10 cellular contexts compared by ENCODE assay signal in the genomic region with DNA sequence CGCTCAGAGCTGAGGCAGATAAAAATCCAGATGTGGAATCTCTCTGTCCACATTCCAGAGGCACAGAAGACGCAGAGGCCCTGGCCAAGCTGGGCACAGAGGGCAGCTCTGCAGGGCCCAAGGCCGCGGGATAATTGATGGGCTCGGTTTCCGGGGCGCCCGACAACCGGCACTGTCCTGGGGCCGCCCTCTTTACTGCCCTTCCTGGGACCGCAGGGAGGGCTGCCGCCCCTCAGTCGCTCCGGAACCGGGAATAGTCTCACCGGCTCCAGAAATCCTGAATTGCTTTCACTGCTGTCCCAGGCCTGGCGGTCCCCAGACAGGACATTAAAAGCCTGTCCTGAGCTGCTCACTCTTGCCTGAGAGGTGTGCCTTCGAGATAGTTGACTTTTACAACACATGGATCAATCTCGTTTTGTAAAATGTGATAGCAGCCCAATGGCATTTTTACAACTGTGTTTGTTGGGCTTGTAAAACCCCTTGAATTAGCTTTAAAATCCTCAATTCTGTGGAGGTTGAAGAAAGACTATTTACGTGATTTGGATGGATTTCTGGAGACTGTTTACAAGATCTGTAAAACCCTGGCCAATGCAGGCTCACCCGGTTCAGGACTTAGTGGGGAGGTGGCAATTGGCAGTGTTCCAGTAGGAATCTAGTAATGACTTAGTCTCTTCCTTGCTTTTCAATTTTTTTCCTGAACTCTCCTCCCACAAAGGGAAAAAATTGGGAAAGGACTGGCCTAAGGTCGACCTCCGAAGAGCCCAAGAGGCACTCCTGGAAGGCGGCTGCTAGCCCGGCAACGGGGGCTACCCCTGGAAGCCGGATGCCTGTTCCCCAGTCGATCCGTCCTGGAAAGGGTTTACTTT. TPM values are rescaled to one million over a fixed set of nuclear protein-coding genes. Genes with fewer than 3 reads are reported as not detected.
DNase-seq lines count a peak whose midpoint lies in the region; ATAC-seq and TF ChIP-seq lines count a peak whose summit lies in the region.
"Had no signal": no experiment of that assay in that cellular context is flagged by ENCODE, and none has a peak within 500 bp of the region (broad histone marks: within the 10 kb centered on the region; RNA-seq: fewer than 3 reads in every experiment).

No MANE protein-coding gene starts in this region.

- H3K27me3 ChIP-seq in SJCRH30 (no peaks in the 10 kb centered on the region), upper lobe of right lung (peaks cover 85% of the 10 kb centered on the region)

- H3K9me3 ChIP-seq in SJCRH30 (replicated peaks) = no peaks in the 10 kb centered on the region
- no peaks in the 10 kb centered on the region for H3K9me3 ChIP-seq in upper lobe of right lung

- no peaks in the 10 kb centered on the region for H3K9me3 Mint-ChIP-seq in stimulated activated naive CD8-positive, alpha-beta T cell treated with anti-CD3 and anti-CD28 coated beads, Interleukin-15, amount 100 ng/mL, for 72 hours

- no peaks in the 10 kb centered on the region for H3K36me3 ChIP-seq in SJCRH30
- H3K36me3 ChIP-seq in upper lobe of right lung = no peaks in the 10 kb centered on the region

- H3K27ac Mint-ChIP-seq in stimulated activated naive CD8-positive, alpha-beta T cell treated with anti-CD3 and anti-CD28 coated beads, Interleukin-15, amount 100 ng/mL, for 72 hours = no peak overlapping the region
- H3K27ac Mint-ChIP-seq: activated naive CD8-positive, alpha-beta T cell had no signal

- H3K27me3 Mint-ChIP-seq in stimulated activated naive CD8-positive, alpha-beta T cell treated with anti-CD3 and anti-CD28 coated beads, Interleukin-15, amount 100 ng/mL, for 72 hours = peaks cover 94% of the 10 kb centered on the region

- no peak overlapping the region; the same call in 1 of the 2 replicates for H3K27ac ChIP-seq in SJCRH30
- H3K27ac ChIP-seq in upper lobe of right lung = peak overlapping the region; percentile 88

- no peak for TF ChIP-seq CTCF in lower leg skin (IDR thresholded peaks at IDR 0.05)
- TF ChIP-seq CTCF in upper lobe of right lung (IDR thresholded peaks at IDR 0.05) = no peak

- H3K4me1 ChIP-seq in SJCRH30 (no peaks in the 10 kb centered on the region), upper lobe of right lung (peaks cover 15% of the 10 kb centered on the region)

- no peak for TF ChIP-seq POLR2A in lower leg skin (IDR thresholded peaks at IDR 0.05)

- no peak overlapping the region for H3K4me3 Mint-ChIP-seq in stimulated activated naive CD8-positive, alpha-beta T cell treated with anti-CD3 and anti-CD28 coated beads, Interleukin-15, amount 100 ng/mL, for 72 hours

- H3K4me1 Mint-ChIP-seq in stimulated activated naive CD8-positive, alpha-beta T cell treated with anti-CD3 and anti-CD28 coated beads, Interleukin-15, amount 100 ng/mL, for 72 hours = peaks cover 35% of the 10 kb centered on the region

- DNase-seq in Right ventricle myocardium inferior (ENCODE audit: missing footprints) = peak; percentile 25
- no peak for DNase-seq in left ventricle myocardium superior
- DNase-seq in SJCRH30 = no peak
- peak in 1 of 2 donors; percentile 83 for DNase-seq in lower leg skin (ENCODE audit: low spot score in 2 of 2)
- no peak for DNase-seq in upper lobe of right lung
- DNase-seq in stimulated activated naive CD8-positive, alpha-beta T cell treated with anti-CD3 and anti-CD28 coated beads, Interleukin-15, amount 100 ng/mL, for 72 hours = no peak
- no peak for DNase-seq in NCI-H1048 (lab: John Stamatoyannopoulos, UW)
- DNase-seq: NCI-H187 treated with DMSO at 0.1 percent for 48 hours had no signal

- ATAC-seq in Right ventricle myocardium inferior (no peak), left ventricle myocardium superior (no peak), upper lobe of right lung (no peak), GM21825 (IDR thresholded peaks at IDR 0.05; ENCODE audit: unreplicated experiment) (no peak)
- ATAC-seq in stimulated activated naive CD8-positive, alpha-beta T cell treated with anti-CD3 and anti-CD28 coated beads, Interleukin-15, amount 100 ng/mL, for 72 hours = no peak

- intact Hi-C loops in Right ventricle myocardium inferior (cut with DNase I) = no loop called here
- intact Hi-C loops in left ventricle myocardium superior (cut with micrococcal nuclease) = no loop called here
- intact Hi-C loops in lower leg skin (cut with DNase I; ENCODE audit: low total_unique reads) = no loop called here
- intact Hi-C loops in upper lobe of right lung (cut with DNase I) = no loop called here

- 28 to 44% methylated on average over 24 to 29 of the region's 29 CpGs for WGBS in lower leg skin, 2 donors

- peak overlapping the region; percentile 64 for H3K4me3 ChIP-seq in SJCRH30
- H3K4me3 ChIP-seq in lower leg skin (ENCODE audit: low read depth, poor library complexity, severe bottlenecking) = peak overlapping the region; percentile 13
- peak overlapping the region; percentile 70 for H3K4me3 ChIP-seq in upper lobe of right lung

RNA-seq across cellular contexts. Expression of a gene that starts 1.4 kb away (rescaled TPM):
- total RNA-seq in Right ventricle myocardium inferior = not detected
- not detected for total RNA-seq in left ventricle myocardium superior
- total RNA-seq in SJCRH30 (2014; rRNA removed; shearing (Covaris generic)) = 3.8 and 4.6 TPM in 2 replicates
- 10 to 100 TPM in 3 of 4 donors, 1 to 10 TPM in 1; 5.7 to 15.4 (median 12.4) TPM for total RNA-seq in lower leg skin
- total RNA-seq in upper lobe of right lung = 6.5 TPM

RNA-seq across cellular contexts. Expression of a gene that starts 3.4 kb away (rescaled TPM):
- total RNA-seq in Right ventricle myocardium inferior (not detected), left ventricle myocardium superior (0.72 TPM), lower leg skin (10 to 100 TPM in 2 of 4 donors, 1 to 10 TPM in 2; 4.9 to 20.2 (median 13.2) TPM), upper lobe of right lung (8.7 TPM)
- 12.0 and 12.2 TPM in 2 replicates for total RNA-seq in SJCRH30 (2014; rRNA removed; shearing (Covaris generic))

RNA-seq across cellular contexts. Expression of a gene that starts 5.5 kb away (rescaled TPM):
- not detected for total RNA-seq in Right ventricle myocardium inferior
- not detected for total RNA-seq in left ventricle myocardium superior
- 10.4 and 11.9 TPM in 2 replicates for total RNA-seq in SJCRH30 (2014; rRNA removed; shearing (Covaris generic))
- 10 to 100 TPM in 1 of 4 donors, 1 to 10 TPM in 3; 5.1 to 15.1 (median 6.1) TPM for total RNA-seq in lower leg skin
- 16.0 TPM for total RNA-seq in upper lobe of right lung

RNA-seq across cellular contexts. Expression of a gene that starts 7.5 kb away (rescaled TPM):
- total RNA-seq in Right ventricle myocardium inferior (not detected), left ventricle myocardium superior (not detected), lower leg skin (10 to 100 TPM; 10.0 to 26.1 (median 18.1) TPM), upper lobe of right lung (2.9 TPM)
- total RNA-seq in SJCRH30 (2014; rRNA removed; shearing (Covaris generic)) = 38.6 and 40.4 TPM in 2 replicates

RNA-seq across cellular contexts. Expression of a gene that starts 16.3 kb away (rescaled TPM):
- total RNA-seq in Right ventricle myocardium inferior (not detected), left ventricle myocardium superior (not detected), lower leg skin (10 to 100 TPM; 43.1 to 50.1 (median 46.9) TPM), upper lobe of right lung (1.2 TPM)
- total RNA-seq in SJCRH30 (2014; rRNA removed; shearing (Covaris generic)) = 0.10 and 0.30 TPM in 2 replicates

Comparison
In these comparisons a context has a peak if more than half of its experiments do, and no peak if none do; other contexts are left out.
1. H3K4me3 ChIP-seq: peak in every context shown above with its lines; median percentile 70 in upper lobe of right lung; 64 in SJCRH30; 13 in lower leg skin.